Comparison of ENCODE assay signal across 1 cellular context in the genomic region with DNA sequence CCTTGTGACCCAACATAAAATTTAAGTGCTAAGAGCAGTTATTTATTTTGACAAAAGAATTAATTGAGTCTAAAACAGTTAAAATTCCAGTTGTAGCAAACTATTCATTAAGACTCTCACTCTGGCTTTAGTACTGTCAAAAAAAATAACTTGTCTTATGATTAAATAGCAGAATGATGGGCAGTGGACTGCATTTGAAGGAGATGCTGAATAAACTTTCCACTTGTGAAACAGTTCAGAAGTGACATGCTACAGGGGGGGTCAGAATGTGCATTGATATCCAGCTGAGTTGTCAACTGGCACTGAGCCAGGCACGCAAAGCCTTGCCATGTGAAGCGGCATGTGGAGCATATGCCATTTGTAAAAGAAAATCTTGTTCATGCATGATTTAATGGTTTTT.
TF ChIP-seq lines count a peak whose summit lies in the region.

No MANE protein-coding gene starts in this region.

TF ChIP-seq in HEK293, 187 proteins besides CTCF, POLR2A, EP300 and RAD21 (continued from another document and continues in another):
- no peak for TF ChIP-seq ZNF341 (tag by site-specific recombination; IDR thresholded peaks at IDR 0.05; ENCODE audit: low read depth)
- no peak for TF ChIP-seq SALL2 (tag by site-specific recombination; IDR thresholded peaks at IDR 0.05; ENCODE audit: borderline replicate concordance)
- TF ChIP-seq ZNF155 (tag by site-specific recombination; IDR thresholded peaks at IDR 0.05), result no peak
- no peak for TF ChIP-seq ZNF239 (tag by site-specific recombination; IDR thresholded peaks at IDR 0.05)
- peak; percentile 44; the same call in 1 of the 2 replicates for TF ChIP-seq ZBTB8A (tag by site-specific recombination; IDR thresholded peaks at IDR 0.05)
- TF ChIP-seq ZNF423 (tag by site-specific recombination; IDR thresholded peaks at IDR 0.05), result peak; percentile 35; the same call in 1 of the 2 replicates
- TF ChIP-seq ZNF133 (tag by site-specific recombination; IDR thresholded peaks at IDR 0.05), result no peak
- no peak for TF ChIP-seq MEIS1 (CRISPR knock-in tag; IDR thresholded peaks at IDR 0.05; ENCODE audit: borderline replicate concordance)
- no peak for TF ChIP-seq GLI2 (tag by site-specific recombination; IDR thresholded peaks at IDR 0.05; ENCODE audit: borderline replicate concordance, low read depth)
- TF ChIP-seq ZFP3 (tag by site-specific recombination; IDR thresholded peaks at IDR 0.05; ENCODE audit: low read depth), result no peak
- TF ChIP-seq ZNF747 (tag by site-specific recombination; IDR thresholded peaks at IDR 0.05), result no peak
- TF ChIP-seq, protein P1, sequence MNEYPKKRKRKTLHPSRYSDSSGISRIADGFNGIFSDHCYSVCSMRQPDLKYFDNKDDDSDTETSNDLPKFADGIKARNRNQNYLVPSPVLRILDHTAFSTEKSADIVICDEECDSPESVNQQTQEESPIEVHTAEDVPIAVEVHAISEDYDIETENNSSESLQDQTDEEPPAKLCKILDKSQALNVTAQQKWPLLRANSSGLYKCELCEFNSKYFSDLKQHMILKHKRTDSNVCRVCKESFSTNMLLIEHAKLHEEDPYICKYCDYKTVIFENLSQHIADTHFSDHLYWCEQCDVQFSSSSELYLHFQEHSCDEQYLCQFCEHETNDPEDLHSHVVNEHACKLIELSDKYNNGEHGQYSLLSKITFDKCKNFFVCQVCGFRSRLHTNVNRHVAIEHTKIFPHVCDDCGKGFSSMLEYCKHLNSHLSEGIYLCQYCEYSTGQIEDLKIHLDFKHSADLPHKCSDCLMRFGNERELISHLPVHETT (tag by site-specific recombination; IDR thresholded peaks at IDR 0.05), result 0 out of 2 replicates have a peak, but pooled peaks have one; percentile 45
- TF ChIP-seq, protein P2, sequence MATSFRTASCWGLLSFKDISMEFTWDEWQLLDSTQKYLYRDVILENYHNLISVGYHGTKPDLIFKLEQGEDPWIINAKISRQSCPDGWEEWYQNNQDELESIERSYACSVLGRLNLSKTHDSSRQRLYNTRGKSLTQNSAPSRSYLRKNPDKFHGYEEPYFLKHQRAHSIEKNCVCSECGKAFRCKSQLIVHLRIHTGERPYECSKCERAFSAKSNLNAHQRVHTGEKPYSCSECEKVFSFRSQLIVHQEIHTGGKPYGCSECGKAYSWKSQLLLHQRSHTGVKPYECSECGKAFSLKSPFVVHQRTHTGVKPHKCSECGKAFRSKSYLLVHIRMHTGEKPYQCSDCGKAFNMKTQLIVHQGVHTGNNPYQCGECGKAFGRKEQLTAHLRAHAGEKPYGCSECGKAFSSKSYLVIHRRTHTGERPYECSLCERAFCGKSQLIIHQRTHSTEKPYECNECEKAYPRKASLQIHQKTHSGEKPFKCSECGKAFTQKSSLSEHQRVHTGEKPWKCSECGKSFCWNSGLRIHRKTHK (tag by site-specific recombination; IDR thresholded peaks at IDR 0.05), result no peak
- no peak for TF ChIP-seq ZNF555 (tag by site-specific recombination; conservative IDR thresholded peaks at IDR 0.05)
- no peak for TF ChIP-seq ZNF266 (tag by site-specific recombination; IDR thresholded peaks at IDR 0.05; ENCODE audit: low read depth)
- TF ChIP-seq, protein P3, sequence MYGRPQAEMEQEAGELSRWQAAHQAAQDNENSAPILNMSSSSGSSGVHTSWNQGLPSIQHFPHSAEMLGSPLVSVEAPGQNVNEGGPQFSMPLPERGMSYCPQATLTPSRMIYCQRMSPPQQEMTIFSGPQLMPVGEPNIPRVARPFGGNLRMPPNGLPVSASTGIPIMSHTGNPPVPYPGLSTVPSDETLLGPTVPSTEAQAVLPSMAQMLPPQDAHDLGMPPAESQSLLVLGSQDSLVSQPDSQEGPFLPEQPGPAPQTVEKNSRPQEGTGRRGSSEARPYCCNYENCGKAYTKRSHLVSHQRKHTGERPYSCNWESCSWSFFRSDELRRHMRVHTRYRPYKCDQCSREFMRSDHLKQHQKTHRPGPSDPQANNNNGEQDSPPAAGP (tag by site-specific recombination; IDR thresholded peaks at IDR 0.05), result no peak
- no peak for TF ChIP-seq ZNF16 (tag by site-specific recombination; IDR thresholded peaks at IDR 0.05; ENCODE audit: low read depth)
- TF ChIP-seq, protein P4, sequence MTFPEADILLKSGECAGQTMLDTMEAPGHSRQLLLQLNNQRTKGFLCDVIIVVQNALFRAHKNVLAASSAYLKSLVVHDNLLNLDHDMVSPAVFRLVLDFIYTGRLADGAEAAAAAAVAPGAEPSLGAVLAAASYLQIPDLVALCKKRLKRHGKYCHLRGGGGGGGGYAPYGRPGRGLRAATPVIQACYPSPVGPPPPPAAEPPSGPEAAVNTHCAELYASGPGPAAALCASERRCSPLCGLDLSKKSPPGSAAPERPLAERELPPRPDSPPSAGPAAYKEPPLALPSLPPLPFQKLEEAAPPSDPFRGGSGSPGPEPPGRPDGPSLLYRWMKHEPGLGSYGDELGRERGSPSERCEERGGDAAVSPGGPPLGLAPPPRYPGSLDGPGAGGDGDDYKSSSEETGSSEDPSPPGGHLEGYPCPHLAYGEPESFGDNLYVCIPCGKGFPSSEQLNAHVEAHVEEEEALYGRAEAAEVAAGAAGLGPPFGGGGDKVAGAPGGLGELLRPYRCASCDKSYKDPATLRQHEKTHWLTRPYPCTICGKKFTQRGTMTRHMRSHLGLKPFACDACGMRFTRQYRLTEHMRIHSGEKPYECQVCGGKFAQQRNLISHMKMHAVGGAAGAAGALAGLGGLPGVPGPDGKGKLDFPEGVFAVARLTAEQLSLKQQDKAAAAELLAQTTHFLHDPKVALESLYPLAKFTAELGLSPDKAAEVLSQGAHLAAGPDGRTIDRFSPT (tag by site-specific recombination; IDR thresholded peaks at IDR 0.05), result peak; percentile 22; the same call in 1 of the 2 replicates
- TF ChIP-seq ZNF514 (tag by site-specific recombination; IDR thresholded peaks at IDR 0.05), result no peak
- TF ChIP-seq ZNF19 (tag by site-specific recombination; IDR thresholded peaks at IDR 0.05; ENCODE audit: low read depth), result no peak
- TF ChIP-seq, protein P5, sequence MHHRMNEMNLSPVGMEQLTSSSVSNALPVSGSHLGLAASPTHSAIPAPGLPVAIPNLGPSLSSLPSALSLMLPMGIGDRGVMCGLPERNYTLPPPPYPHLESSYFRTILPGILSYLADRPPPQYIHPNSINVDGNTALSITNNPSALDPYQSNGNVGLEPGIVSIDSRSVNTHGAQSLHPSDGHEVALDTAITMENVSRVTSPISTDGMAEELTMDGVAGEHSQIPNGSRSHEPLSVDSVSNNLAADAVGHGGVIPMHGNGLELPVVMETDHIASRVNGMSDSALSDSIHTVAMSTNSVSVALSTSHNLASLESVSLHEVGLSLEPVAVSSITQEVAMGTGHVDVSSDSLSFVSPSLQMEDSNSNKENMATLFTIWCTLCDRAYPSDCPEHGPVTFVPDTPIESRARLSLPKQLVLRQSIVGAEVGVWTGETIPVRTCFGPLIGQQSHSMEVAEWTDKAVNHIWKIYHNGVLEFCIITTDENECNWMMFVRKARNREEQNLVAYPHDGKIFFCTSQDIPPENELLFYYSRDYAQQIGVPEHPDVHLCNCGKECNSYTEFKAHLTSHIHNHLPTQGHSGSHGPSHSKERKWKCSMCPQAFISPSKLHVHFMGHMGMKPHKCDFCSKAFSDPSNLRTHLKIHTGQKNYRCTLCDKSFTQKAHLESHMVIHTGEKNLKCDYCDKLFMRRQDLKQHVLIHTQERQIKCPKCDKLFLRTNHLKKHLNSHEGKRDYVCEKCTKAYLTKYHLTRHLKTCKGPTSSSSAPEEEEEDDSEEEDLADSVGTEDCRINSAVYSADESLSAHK (tag by site-specific recombination; IDR thresholded peaks at IDR 0.05), result no peak; the same call in none of the 2 replicates
- TF ChIP-seq ZNF549 (tag by site-specific recombination; IDR thresholded peaks at IDR 0.05), result no peak
- TF ChIP-seq ZNF302 (tag by site-specific recombination; IDR thresholded peaks at IDR 0.05; ENCODE audit: low read depth), result no peak
- no peak for TF ChIP-seq RBAK (tag by site-specific recombination; IDR thresholded peaks at IDR 0.05)
- no peak for TF ChIP-seq SCRT2 (tag by site-specific recombination; IDR thresholded peaks at IDR 0.05)
- no peak for TF ChIP-seq ZNF394 (tag by site-specific recombination; IDR thresholded peaks at IDR 0.05; ENCODE audit: borderline replicate concordance)
- TF ChIP-seq ZNF324 (tag by site-specific recombination; IDR thresholded peaks at IDR 0.05), result no peak
- peak; percentile 75; the same call in 1 of the 2 replicates for TF ChIP-seq ZNF391 (tag by site-specific recombination; IDR thresholded peaks at IDR 0.05; ENCODE audit: borderline replicate concordance, low read depth)
- TF ChIP-seq, protein P6, sequence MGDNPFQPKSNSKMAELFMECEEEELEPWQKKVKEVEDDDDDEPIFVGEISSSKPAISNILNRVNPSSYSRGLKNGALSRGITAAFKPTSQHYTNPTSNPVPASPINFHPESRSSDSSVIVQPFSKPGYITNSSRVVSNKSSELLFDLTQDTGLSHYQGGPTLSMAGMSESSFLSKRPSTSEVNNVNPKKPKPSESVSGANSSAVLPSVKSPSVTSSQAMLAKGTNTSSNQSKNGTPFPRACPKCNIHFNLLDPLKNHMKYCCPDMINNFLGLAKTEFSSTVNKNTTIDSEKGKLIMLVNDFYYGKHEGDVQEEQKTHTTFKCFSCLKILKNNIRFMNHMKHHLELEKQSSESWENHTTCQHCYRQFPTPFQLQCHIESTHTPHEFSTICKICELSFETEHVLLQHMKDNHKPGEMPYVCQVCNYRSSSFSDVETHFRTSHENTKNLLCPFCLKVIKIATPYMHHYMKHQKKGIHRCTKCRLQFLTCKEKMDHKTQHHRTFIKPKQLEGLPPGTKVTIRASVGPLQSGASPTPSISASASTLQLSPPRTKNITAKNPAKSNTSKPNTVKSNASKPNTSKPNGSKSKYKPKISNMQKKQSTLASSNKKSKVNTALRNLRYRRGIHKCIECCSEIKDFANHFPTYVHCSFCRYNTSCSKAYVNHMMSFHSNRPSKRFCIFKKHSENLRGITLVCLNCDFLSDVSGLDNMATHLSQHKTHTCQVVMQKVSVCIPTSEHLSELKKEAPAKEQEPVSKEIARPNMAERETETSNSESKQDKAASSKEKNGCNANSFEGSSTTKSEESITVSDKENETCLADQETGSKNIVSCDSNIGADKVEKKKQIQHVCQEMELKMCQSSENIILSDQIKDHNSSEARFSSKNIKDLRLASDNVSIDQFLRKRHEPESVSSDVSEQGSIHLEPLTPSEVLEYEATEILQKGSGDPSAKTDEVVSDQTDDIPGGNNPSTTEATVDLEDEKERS (tag by site-specific recombination; IDR thresholded peaks at IDR 0.05), result no peak
- no peak for TF ChIP-seq ZNF114 (tag by site-specific recombination; IDR thresholded peaks at IDR 0.05)
- TF ChIP-seq ZNF175 (tag by site-specific recombination; IDR thresholded peaks at IDR 0.05), result no peak
- TF ChIP-seq KLF8 (tag by site-specific recombination; IDR thresholded peaks at IDR 0.05), result 0 out of 2 replicates have a peak, but pooled peaks have one; percentile 38
- TF ChIP-seq ZNF571 (tag by site-specific recombination; IDR thresholded peaks at IDR 0.05), result peak; percentile 65; the same call in 1 of the 2 replicates
- TF ChIP-seq ZNF510 (tag by site-specific recombination; IDR thresholded peaks at IDR 0.05; ENCODE audit: insufficient replicate concordance), result no peak
- TF ChIP-seq, protein P7, sequence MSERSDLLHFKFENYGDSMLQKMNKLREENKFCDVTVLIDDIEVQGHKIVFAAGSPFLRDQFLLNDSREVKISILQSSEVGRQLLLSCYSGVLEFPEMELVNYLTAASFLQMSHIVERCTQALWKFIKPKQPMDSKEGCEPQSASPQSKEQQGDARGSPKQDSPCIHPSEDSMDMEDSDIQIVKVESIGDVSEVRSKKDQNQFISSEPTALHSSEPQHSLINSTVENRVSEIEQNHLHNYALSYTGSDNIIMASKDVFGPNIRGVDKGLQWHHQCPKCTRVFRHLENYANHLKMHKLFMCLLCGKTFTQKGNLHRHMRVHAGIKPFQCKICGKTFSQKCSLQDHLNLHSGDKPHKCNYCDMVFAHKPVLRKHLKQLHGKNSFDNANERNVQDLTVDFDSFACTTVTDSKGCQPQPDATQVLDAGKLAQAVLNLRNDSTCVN (tag by site-specific recombination; optimal IDR thresholded peaks at IDR 0.05), result no peak
- TF ChIP-seq ZNF626 (tag by site-specific recombination; IDR thresholded peaks at IDR 0.05), result no peak
- no peak for TF ChIP-seq ZNF426 (tag by site-specific recombination; IDR thresholded peaks at IDR 0.05)
- TF ChIP-seq ZNF48 (tag by site-specific recombination; IDR thresholded peaks at IDR 0.05), result no peak
- TF ChIP-seq ZNF768 (tag by site-specific recombination; IDR thresholded peaks at IDR 0.05), result no peak
- TF ChIP-seq, protein P8, sequence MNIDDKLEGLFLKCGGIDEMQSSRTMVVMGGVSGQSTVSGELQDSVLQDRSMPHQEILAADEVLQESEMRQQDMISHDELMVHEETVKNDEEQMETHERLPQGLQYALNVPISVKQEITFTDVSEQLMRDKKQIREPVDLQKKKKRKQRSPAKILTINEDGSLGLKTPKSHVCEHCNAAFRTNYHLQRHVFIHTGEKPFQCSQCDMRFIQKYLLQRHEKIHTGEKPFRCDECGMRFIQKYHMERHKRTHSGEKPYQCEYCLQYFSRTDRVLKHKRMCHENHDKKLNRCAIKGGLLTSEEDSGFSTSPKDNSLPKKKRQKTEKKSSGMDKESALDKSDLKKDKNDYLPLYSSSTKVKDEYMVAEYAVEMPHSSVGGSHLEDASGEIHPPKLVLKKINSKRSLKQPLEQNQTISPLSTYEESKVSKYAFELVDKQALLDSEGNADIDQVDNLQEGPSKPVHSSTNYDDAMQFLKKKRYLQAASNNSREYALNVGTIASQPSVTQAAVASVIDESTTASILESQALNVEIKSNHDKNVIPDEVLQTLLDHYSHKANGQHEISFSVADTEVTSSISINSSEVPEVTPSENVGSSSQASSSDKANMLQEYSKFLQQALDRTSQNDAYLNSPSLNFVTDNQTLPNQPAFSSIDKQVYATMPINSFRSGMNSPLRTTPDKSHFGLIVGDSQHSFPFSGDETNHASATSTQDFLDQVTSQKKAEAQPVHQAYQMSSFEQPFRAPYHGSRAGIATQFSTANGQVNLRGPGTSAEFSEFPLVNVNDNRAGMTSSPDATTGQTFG (tag by site-specific recombination; IDR thresholded peaks at IDR 0.05; ENCODE audit: borderline replicate concordance), result no peak
- TF ChIP-seq FEZF1 (tag by site-specific recombination; IDR thresholded peaks at IDR 0.05), result peak; percentile 97
- peak; percentile 49; the same call in 1 of the 2 replicates for TF ChIP-seq ZNF610 (tag by site-specific recombination; IDR thresholded peaks at IDR 0.05; ENCODE audit: borderline replicate concordance)
- TF ChIP-seq ZNF76 (tag by site-specific recombination; IDR thresholded peaks at IDR 0.05; ENCODE audit: borderline replicate concordance, low read depth), result no peak
- TF ChIP-seq ZBTB48 (tag by site-specific recombination; IDR thresholded peaks at IDR 0.05), result no peak
- TF ChIP-seq OSR2 (tag by site-specific recombination; IDR thresholded peaks at IDR 0.05), result peak; percentile 70
- TF ChIP-seq ZNF214 (tag by site-specific recombination; IDR thresholded peaks at IDR 0.05; ENCODE audit: borderline replicate concordance), result peak; percentile 58; the same call in 1 of the 2 replicates
- no peak for TF ChIP-seq ZBTB21 (tag by site-specific recombination; IDR thresholded peaks at IDR 0.05)
- TF ChIP-seq, protein P9, sequence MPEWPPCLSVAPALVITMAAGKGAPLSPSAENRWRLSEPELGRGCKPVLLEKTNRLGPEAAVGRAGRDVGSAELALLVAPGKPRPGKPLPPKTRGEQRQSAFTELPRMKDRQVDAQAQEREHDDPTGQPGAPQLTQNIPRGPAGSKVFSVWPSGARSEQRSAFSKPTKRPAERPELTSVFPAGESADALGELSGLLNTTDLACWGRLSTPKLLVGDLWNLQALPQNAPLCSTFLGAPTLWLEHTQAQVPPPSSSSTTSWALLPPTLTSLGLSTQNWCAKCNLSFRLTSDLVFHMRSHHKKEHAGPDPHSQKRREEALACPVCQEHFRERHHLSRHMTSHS (tag by site-specific recombination; IDR thresholded peaks at IDR 0.05), result no peak
- TF ChIP-seq SETDB1 (IDR thresholded peaks at IDR 0.05; ENCODE audit: insufficient read length, low read length), result no peak
- TF ChIP-seq HOXC10 (CRISPR knock-in tag; IDR thresholded peaks at IDR 0.05), result no peak
